Comparison of ENCODE assay signal across 11 cellular contexts in the genomic region with DNA sequence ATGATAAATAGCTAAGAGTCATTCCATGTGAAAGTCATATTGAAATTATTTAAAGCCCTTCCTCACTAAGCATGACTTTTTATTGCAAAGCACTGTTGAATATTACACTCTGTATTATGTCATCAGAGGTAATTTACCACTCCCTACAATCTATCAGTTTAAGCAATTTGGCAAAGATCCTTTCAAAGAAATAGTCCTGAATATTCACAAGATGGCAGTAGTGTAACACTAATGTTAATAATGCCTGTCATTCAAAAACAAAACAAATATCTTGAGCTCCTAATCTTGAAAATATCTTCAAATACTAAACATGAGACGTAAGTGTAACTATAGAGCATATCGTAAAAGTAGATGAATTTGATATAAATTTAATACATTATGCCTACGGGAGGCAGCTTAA.
DNase-seq lines count a peak whose midpoint lies in the region; ATAC-seq, FAIRE-seq and TF ChIP-seq lines count a peak whose summit lies in the region.
"Had no signal": no experiment of that assay in that cellular context is flagged by ENCODE, and none has a peak within 500 bp of the region (broad histone marks: within the 10 kb centered on the region; RNA-seq: fewer than 3 reads in every experiment).

No MANE protein-coding gene starts in this region.

- in situ Hi-C loops in SK-MEL-5 (cut with HindIII; ENCODE audit: low pct_unique_long_range_greater_than_20kb, low sequenced_read_pairs): no loop called here

- H3K27me3 ChIP-seq in Caco-2 (replicated peaks; ENCODE audit: control insufficient read depth, insufficient read depth, low read length): no peaks in the 10 kb centered on the region
- H3K27me3 ChIP-seq in adrenal gland: no peaks in the 10 kb centered on the region
- H3K27me3 ChIP-seq: SJSA1 had no signal

- no peaks in the 10 kb centered on the region for H3K36me3 Mint-ChIP-seq in Caco-2 (ENCODE audit: insufficient read depth, unreplicated experiment)

- H3K27me3 Mint-ChIP-seq in Caco-2 (ENCODE audit: insufficient read depth, unreplicated experiment): no peaks in the 10 kb centered on the region
- H3K27me3 Mint-ChIP-seq: stimulated activated naive CD8-positive, alpha-beta T cell treated with anti-CD3 and anti-CD28 coated beads, Interleukin-15, Interleukin-2, amounts not matched to agents 100 ng/mL and 50 ng/mL, for 24 hours had no signal

- no peak overlapping the region for H3K27ac Mint-ChIP-seq in Caco-2 (ENCODE audit: unreplicated experiment)
- H3K27ac Mint-ChIP-seq: stimulated activated naive CD8-positive, alpha-beta T cell treated with anti-CD3 and anti-CD28 coated beads, Interleukin-15, Interleukin-2, amounts not matched to agents 100 ng/mL and 50 ng/mL, for 24 hours had no signal

- DNase-seq in D341Med (ENCODE audit: low spot score) (peak; percentile 7), SK-MEL-5 (ENCODE audit: low read depth, low spot score) (peak; percentile 48), Caco-2 (no peak), adrenal gland (no peak)
- no peak for DNase-seq in activated naive CD4-positive, alpha-beta T cell treated with anti-CD3 and anti-CD28 coated beads, Interleukin-2, amount 50 U/mL, for 16 hours
- DNase-seq: stimulated activated CD4-positive, alpha-beta T cell treated with anti-CD3 and anti-CD28 coated beads, Interleukin-15, amount 100 ng/mL, for 24 hours had no signal

- TF ChIP-seq POLR2A in adrenal gland (IDR thresholded peaks at IDR 0.05): no peak

- POLR2A ChIA-PET in Caco-2 (lab: Charles Lee): no interaction called here

- TF ChIP-seq CTCF in Caco-2 (IDR thresholded peaks at IDR 0.05; ENCODE audit: insufficient read depth in 1 of 2, low read depth in 1 of 2, low read length in 1 of 2, severe bottlenecking in 1 of 2, unreplicated experiment in 1 of 2) (no peak), adrenal gland (IDR thresholded peaks at IDR 0.05) (no peak)

- H3K36me3 ChIP-seq in Caco-2 (ENCODE audit: control insufficient read depth, insufficient read depth, low read length) (no peaks in the 10 kb centered on the region), adrenal gland (replicated peaks in 1 of 2) (no peaks in the 10 kb centered on the region)
- H3K36me3 ChIP-seq: SJSA1 had no signal

- WGBS in adrenal gland, 4 donors: 49 to 64% (median 54%) methylated on average over 3 of the region's 3 CpGs

- TF ChIP-seq RAD21 in Ishikawa (IDR thresholded peaks at IDR 0.05; ENCODE audit: low read depth): peak; percentile 48

- CTCF ChIA-PET in Caco-2 (lab: Charles Lee): no interaction called here

- H3K4me3 Mint-ChIP-seq in Caco-2 (ENCODE audit: unreplicated experiment): no peak overlapping the region
- H3K4me3 Mint-ChIP-seq: stimulated activated naive CD8-positive, alpha-beta T cell treated with anti-CD3 and anti-CD28 coated beads, Interleukin-15, Interleukin-2, amounts not matched to agents 100 ng/mL and 50 ng/mL, for 24 hours had no signal

- peak; percentile 75 for FAIRE-seq in islet of Langerhans (lab: Jason Lieb, UNC)

- BruUV-seq in Caco-2 (replicated peaks; lab: Mats Ljungman, UMichigan): no TSS peak

- H3K9me3 ChIP-seq in Caco-2 (no peaks in the 10 kb centered on the region), adrenal gland (replicated peaks in 1 of 3) (no peaks in the 10 kb centered on the region)
- H3K9me3 ChIP-seq: SJSA1 had no signal

- TF ChIP-seq EP300 in Ishikawa (IDR thresholded peaks at IDR 0.05; ENCODE audit: borderline replicate concordance): no peak

- intact Hi-C loops in Caco-2 (cut with micrococcal nuclease; ENCODE audit: unreplicated experiment) (loop anchor here (5.0 kb wide), 1 partner anchor 294 kb away; no protein-coding TSS in a partner anchor), adrenal gland (cut with DNase I) (no loop called here)

- H3K4me1 Mint-ChIP-seq in Caco-2 (ENCODE audit: low read depth, unreplicated experiment): no peaks in the 10 kb centered on the region

- H3K4me3 ChIP-seq in Caco-2 (ENCODE audit: low read depth, low read length): no peak overlapping the region
- no peak overlapping the region for H3K4me3 ChIP-seq in adrenal gland
- H3K4me3 ChIP-seq: SJSA1 had no signal

- no peaks in the 10 kb centered on the region for H3K9me3 Mint-ChIP-seq in Caco-2 (ENCODE audit: unreplicated experiment)

- no peak for ATAC-seq in GM19467 (IDR thresholded peaks at IDR 0.05; ENCODE audit: unreplicated experiment)

- H3K4me1 ChIP-seq in Caco-2 (no peaks in the 10 kb centered on the region), adrenal gland (replicated peaks in 1 of 2) (no peaks in the 10 kb centered on the region)
- H3K4me1 ChIP-seq: SJSA1 had no signal

- H3K27ac ChIP-seq in adrenal gland: no peak overlapping the region
- H3K27ac ChIP-seq: SJSA1 had no signal

TF ChIP-seq in Ishikawa, 13 proteins besides CTCF, POLR2A, EP300 and RAD21:
- TF ChIP-seq CREB1 (IDR thresholded peaks at IDR 0.05; ENCODE audit: low read depth) (no peak), MAX (IDR thresholded peaks at IDR 0.05) (no peak), TAF1 (IDR thresholded peaks at IDR 0.05; ENCODE audit: low read depth) (no peak), NFIC (IDR thresholded peaks at IDR 0.05) (no peak; the same call in 1 of the 2 replicates), TEAD4 (IDR thresholded peaks at IDR 0.05) (no peak), YY1 (IDR thresholded peaks at IDR 0.05; ENCODE audit: low read depth) (no peak), CEBPB (IDR thresholded peaks at IDR 0.05) (no peak), TCF12 (IDR thresholded peaks at IDR 0.05; ENCODE audit: low read depth) (no peak), EGR1 (IDR thresholded peaks at IDR 0.05) (no peak), FOXM1 (IDR thresholded peaks at IDR 0.05; ENCODE audit: borderline replicate concordance, low read depth) (no peak), REST (IDR thresholded peaks at IDR 0.05; ENCODE audit: low read depth) (no peak), USF1 (IDR thresholded peaks at IDR 0.05) (no peak), ZBTB7A (IDR thresholded peaks at IDR 0.05; ENCODE audit: low read depth) (no peak)

Comparison
In these comparisons a context has a peak if more than half of its experiments do, and no peak if none do; other contexts are left out.
1. DNase-seq: peak in D341Med (single experiment) and SK-MEL-5 (single experiment); none in activated naive CD4-positive, alpha-beta T cell treated with anti-CD3 and anti-CD28 coated beads, Interleukin-2, amount 50 U/mL, for 16 hours (single experiment), Caco-2 (0 of 2) and adrenal gland (0 of 7).